24 cellular contexts compared by ENCODE assay signal in genomic region chr18:59821983-59822382, GRCh38.
DNase-seq lines count a peak whose midpoint lies in the region; ATAC-seq, FAIRE-seq and TF ChIP-seq lines count a peak whose summit lies in the region.
"Had no signal": no experiment of that assay in that cellular context is flagged by ENCODE, and none has a peak within 500 bp of the region (broad histone marks: within the 10 kb centered on the region; RNA-seq: fewer than 3 reads in every experiment).

No MANE protein-coding gene starts in this region.

- H3K36me3 ChIP-seq in skeletal muscle satellite cell (ENCODE audit: insufficient read depth, low read length): no peaks in the 10 kb centered on the region
- H3K36me3 ChIP-seq in mesendoderm (ENCODE audit: control insufficient read depth, insufficient read depth, low read length): no peaks in the 10 kb centered on the region
- H3K36me3 ChIP-seq: cardiac muscle cell, esophagus muscularis mucosa, SJCRH30, thoracic aorta had no signal

- no CpG with 5 or more reads among the region's 2 CpGs for WGBS in mesendoderm (ENCODE audit: extremely low coverage, insufficient coverage, low lambda C conversion rate)

- DNase-seq in GM18507 (ENCODE audit: extremely low spot score, insufficient read length, low read depth) (no peak), fibroblast of peridontal ligament (ENCODE audit: extremely low read depth) (peak; percentile 78), HuH-7 (ENCODE audit: low spot score) (no peak), left lobe of liver (ENCODE audit: low spot score) (no peak), mesendoderm (no peak)
- DNase-seq: activated naive CD8-positive, alpha-beta T cell treated with anti-CD3 and anti-CD28 coated beads, Interleukin-2, amount 50 U/mL, for 24 hours; DMS53; NCI-H1048; NCI-H2081; NCI-H524; nephron progenitor cell; psoas muscle; SJCRH30; stimulated activated CD4-positive, alpha-beta T cell treated with anti-CD3 and anti-CD28 coated beads, Interleukin-12 subunit alpha, Interleukin-12 subunit beta, amount 100 ng/mL, for 4 hours had no signal

- no peak overlapping the region for H4K8ac ChIP-seq in mesendoderm (ENCODE audit: low read depth, low read length)

- H3K4me3 ChIP-seq in skeletal muscle satellite cell (ENCODE audit: low read length): no peak overlapping the region
- H3K4me3 ChIP-seq in mesendoderm (ENCODE audit: low read length): no peak overlapping the region
- H3K4me3 ChIP-seq: cardiac muscle cell, esophagus muscularis mucosa, psoas muscle, SJCRH30, thoracic aorta had no signal

- no peak overlapping the region for H3K18ac ChIP-seq in mesendoderm (ENCODE audit: low read length)

- peaks cover 10% of the 10 kb centered on the region for H3K4me1 Mint-ChIP-seq in stimulated activated memory B cell treated with anti-CD40 and anti-IgM and Interleukin-4, amounts not matched to agents 10 μg/mL and 1 μg/mL and 100 μg/mL, for 72 hours
- H3K4me1 Mint-ChIP-seq: activated naive CD8-positive, alpha-beta T cell treated with anti-CD3 and anti-CD28 coated beads, Interleukin-2, amount 50 U/mL, for 24 hours; activated T-helper 17 cell treated with anti-CD3 and anti-CD28 coated beads, Interleukin-2, amount 50 U/mL, for 72 hours had no signal

- H3K27me3 ChIP-seq in skeletal muscle satellite cell (ENCODE audit: control insufficient read depth, insufficient read depth, low read length) (no peaks in the 10 kb centered on the region), mesendoderm (ENCODE audit: insufficient read depth, low read length, poor library complexity) (no peaks in the 10 kb centered on the region)
- H3K27me3 ChIP-seq: esophagus muscularis mucosa, SJCRH30 had no signal

- ATAC-seq in SK-N-SH treated with all-trans-retinoic acid at 6 μM for 48 hours: peak; percentile 40; the same call in 1 of the 3 replicates
- ATAC-seq in stimulated activated memory B cell treated with anti-CD40 and anti-IgM and Interleukin-4, amounts not matched to agents 10 μg/mL and 1 μg/mL and 100 μg/mL, for 72 hours: no peak
- no peak for ATAC-seq in left lobe of liver
- ATAC-seq: activated CD4-positive, CD25-positive, alpha-beta regulatory T cell treated with anti-CD3 and anti-CD28 coated beads, Interleukin-2, amount 50 U/mL, for 24 hours; activated naive CD8-positive, alpha-beta T cell treated with anti-CD3 and anti-CD28 coated beads, Interleukin-2, amount 50 U/mL, for 24 hours; activated T-helper 17 cell treated with anti-CD3 and anti-CD28 coated beads, Interleukin-2, amount 50 U/mL, for 72 hours; psoas muscle had no signal

- no peak overlapping the region for H3K4me3 Mint-ChIP-seq in stimulated activated memory B cell treated with anti-CD40 and anti-IgM and Interleukin-4, amounts not matched to agents 10 μg/mL and 1 μg/mL and 100 μg/mL, for 72 hours
- H3K4me3 Mint-ChIP-seq: activated naive CD8-positive, alpha-beta T cell treated with anti-CD3 and anti-CD28 coated beads, Interleukin-2, amount 50 U/mL, for 24 hours; activated T-helper 17 cell treated with anti-CD3 and anti-CD28 coated beads, Interleukin-2, amount 50 U/mL, for 72 hours; nephron progenitor cell had no signal

- peak overlapping the region; percentile 7 for H3K4me2 ChIP-seq in skeletal muscle satellite cell (ENCODE audit: low read length)
- H3K4me2 ChIP-seq in mesendoderm (ENCODE audit: low read length): no peak overlapping the region

- H3K9me3 Mint-ChIP-seq in stimulated activated memory B cell treated with anti-CD40 and anti-IgM and Interleukin-4, amounts not matched to agents 10 μg/mL and 1 μg/mL and 100 μg/mL, for 72 hours: peaks cover 3% of the 10 kb centered on the region
- H3K9me3 Mint-ChIP-seq: activated naive CD8-positive, alpha-beta T cell treated with anti-CD3 and anti-CD28 coated beads, Interleukin-2, amount 50 U/mL, for 24 hours; activated T-helper 17 cell treated with anti-CD3 and anti-CD28 coated beads, Interleukin-2, amount 50 U/mL, for 72 hours had no signal

- H2BK15ac ChIP-seq in mesendoderm (replicated peaks; ENCODE audit: low read depth): no peak overlapping the region

- peaks cover 50% of the 10 kb centered on the region for H3K27me3 Mint-ChIP-seq in stimulated activated memory B cell treated with anti-CD40 and anti-IgM and Interleukin-4, amounts not matched to agents 10 μg/mL and 1 μg/mL and 100 μg/mL, for 72 hours

- no peak overlapping the region for H2BK5ac ChIP-seq in mesendoderm (ENCODE audit: low read length)

- H4K5ac ChIP-seq in mesendoderm (ENCODE audit: low read length): no peak overlapping the region

- H2BK120ac ChIP-seq in mesendoderm (ENCODE audit: low read depth, low read length): no peak overlapping the region

- H3K36me3 Mint-ChIP-seq in stimulated activated memory B cell treated with anti-CD40 and anti-IgM and Interleukin-4, amounts not matched to agents 10 μg/mL and 1 μg/mL and 100 μg/mL, for 72 hours: no peaks in the 10 kb centered on the region

- no peaks in the 10 kb centered on the region for H3K79me2 ChIP-seq in mesendoderm (ENCODE audit: control insufficient read depth, insufficient read depth, low read length)

- no peak overlapping the region for H3K27ac ChIP-seq in mesendoderm (ENCODE audit: low read depth, low read length)
- H3K27ac ChIP-seq: C4-2B, cardiac muscle cell, esophagus muscularis mucosa, psoas muscle, SJCRH30, thoracic aorta had no signal

- H3K9ac ChIP-seq in skeletal muscle satellite cell (ENCODE audit: low read depth, low read length) (peak overlapping the region; percentile 11), mesendoderm (ENCODE audit: low read length) (no peak overlapping the region)

- FAIRE-seq in GM18507 (lab: Jason Lieb, UNC): peak; percentile 21
- FAIRE-seq: GM19239 had no signal

- no peak overlapping the region for H3K27ac Mint-ChIP-seq in stimulated activated memory B cell treated with anti-CD40 and anti-IgM and Interleukin-4, amounts not matched to agents 10 μg/mL and 1 μg/mL and 100 μg/mL, for 72 hours
- H3K27ac Mint-ChIP-seq: activated naive CD8-positive, alpha-beta T cell treated with anti-CD3 and anti-CD28 coated beads, Interleukin-2, amount 50 U/mL, for 24 hours; activated T-helper 17 cell treated with anti-CD3 and anti-CD28 coated beads, Interleukin-2, amount 50 U/mL, for 72 hours; nephron progenitor cell had no signal

- H3K56ac ChIP-seq in mesendoderm (ENCODE audit: low read length): no peak overlapping the region

- H3K79me1 ChIP-seq in mesendoderm (ENCODE audit: low read length): no peaks in the 10 kb centered on the region

- H3K4me1 ChIP-seq in skeletal muscle satellite cell (ENCODE audit: control insufficient read depth, insufficient read depth, low read length) (peaks cover 21% of the 10 kb centered on the region), mesendoderm (ENCODE audit: control insufficient read depth, low read depth, low read length) (no peaks in the 10 kb centered on the region)
- H3K4me1 ChIP-seq: psoas muscle, SJCRH30 had no signal

- H2AK5ac ChIP-seq in mesendoderm (ENCODE audit: low read length): no peak overlapping the region

- H3K9me3 ChIP-seq in skeletal muscle satellite cell (replicated peaks; ENCODE audit: low read length): no peaks in the 10 kb centered on the region
- H3K9me3 ChIP-seq: esophagus muscularis mucosa, psoas muscle, SJCRH30, thoracic aorta had no signal

- no peak overlapping the region for H3K23ac ChIP-seq in mesendoderm (ENCODE audit: low read length)

- no peak overlapping the region for H3K4ac ChIP-seq in mesendoderm (ENCODE audit: low read depth, low read length)

TF ChIP-seq in SK-N-SH treated with all-trans-retinoic acid at 6 μM for 48 hours, 23 proteins besides CTCF, POLR2A, EP300 and RAD21:
- TF ChIP-seq PPARA (CRISPR knock-in tag; IDR thresholded peaks at IDR 0.05; ENCODE audit: borderline replicate concordance) (no peak), ESRRG (CRISPR knock-in tag; IDR thresholded peaks at IDR 0.05) (no peak), ZNF565 (CRISPR knock-in tag; conservative IDR thresholded peaks at IDR 0.05; ENCODE audit: low read depth) (no peak), TOX (CRISPR knock-in tag; IDR thresholded peaks at IDR 0.05; ENCODE audit: borderline replicate concordance) (no peak), RARB (CRISPR knock-in tag; IDR thresholded peaks at IDR 0.05) (no peak), CSDC2 (CRISPR knock-in tag; IDR thresholded peaks at IDR 0.05) (no peak), ARNTL (CRISPR knock-in tag; IDR thresholded peaks at IDR 0.05; ENCODE audit: borderline replicate concordance, low read depth) (no peak), ISL1 (CRISPR knock-in tag; IDR thresholded peaks at IDR 0.05) (no peak), SNAI2 (CRISPR knock-in tag; IDR thresholded peaks at IDR 0.05) (no peak), TCF4 (CRISPR knock-in tag; IDR thresholded peaks at IDR 0.05; ENCODE audit: borderline replicate concordance) (no peak)
- TF ChIP-seq, protein P1, sequence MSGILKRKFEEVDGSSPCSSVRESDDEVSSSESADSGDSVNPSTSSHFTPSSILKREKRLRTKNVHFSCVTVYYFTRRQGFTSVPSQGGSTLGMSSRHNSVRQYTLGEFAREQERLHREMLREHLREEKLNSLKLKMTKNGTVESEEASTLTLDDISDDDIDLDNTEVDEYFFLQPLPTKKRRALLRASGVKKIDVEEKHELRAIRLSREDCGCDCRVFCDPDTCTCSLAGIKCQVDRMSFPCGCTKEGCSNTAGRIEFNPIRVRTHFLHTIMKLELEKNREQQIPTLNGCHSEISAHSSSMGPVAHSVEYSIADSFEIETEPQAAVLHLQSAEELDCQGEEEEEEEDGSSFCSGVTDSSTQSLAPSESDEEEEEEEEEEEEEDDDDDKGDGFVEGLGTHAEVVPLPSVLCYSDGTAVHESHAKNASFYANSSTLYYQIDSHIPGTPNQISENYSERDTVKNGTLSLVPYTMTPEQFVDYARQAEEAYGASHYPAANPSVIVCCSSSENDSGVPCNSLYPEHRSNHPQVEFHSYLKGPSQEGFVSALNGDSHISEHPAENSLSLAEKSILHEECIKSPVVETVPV (CRISPR knock-in tag; IDR thresholded peaks at IDR 0.05): no peak
